In genomic region chr18:57337890-57338289, GRCh38 we compare ENCODE assay signal across 32 cellular contexts. TPM values are rescaled to one million over a fixed set of nuclear protein-coding genes. Genes with fewer than 3 reads are reported as not detected.
"Had no signal": no experiment of that assay in that cellular context is flagged by ENCODE, and none has a peak within 500 bp of the region (broad histone marks: within the 10 kb centered on the region; RNA-seq: fewer than 3 reads in every experiment).

No MANE protein-coding gene starts in this region.

- H3K9me3 ChIP-seq: colonic mucosa, gastroesophageal sphincter, heart left ventricle, lower lobe of right lung, ovary, psoas muscle, sigmoid colon, stomach, tibial artery had no signal

- H3K27ac ChIP-seq: colonic mucosa, epithelial cell of prostate, foreskin keratinocyte, gastroesophageal sphincter, heart left ventricle, hepatocyte, lower lobe of right lung, ovary, psoas muscle, sigmoid colon, stomach, tibial artery had no signal

- H3K79me2 ChIP-seq: hepatocyte had no signal

- ATAC-seq: esophagus mucosa; foreskin keratinocyte; gastroesophageal sphincter; heart left ventricle; left colon; left ventricle myocardium superior; natural killer cell; psoas muscle; right cardiac atrium; stimulated activated effector memory CD8-positive, alpha-beta T cell treated with anti-CD3 and anti-CD28 coated beads, Interleukin-12 subunit alpha, Interleukin-12 subunit beta, amount 100 ng/mL, for 72 hours had no signal

- H3K27me3 ChIP-seq: colonic mucosa, foreskin keratinocyte, ovary, sigmoid colon, tibial artery had no signal

- H3K36me3 ChIP-seq: colonic mucosa, gastroesophageal sphincter, heart left ventricle, lower lobe of right lung, ovary, sigmoid colon, stomach, tibial artery had no signal

- H2AFZ ChIP-seq: hepatocyte had no signal

- DNase-seq: colonic mucosa; effector CD8-positive, alpha-beta T cell; endodermal cell; foreskin keratinocyte; heart left ventricle; kidney; left colon; left ventricle myocardium superior; lower lobe of right lung; natural killer cell; occipital lobe; ovary; posterior cingulate gyrus; psoas muscle; right cardiac atrium; sigmoid colon; stimulated activated CD4-positive, alpha-beta T cell treated with anti-CD3 and anti-CD28 coated beads, Interleukin-2, amount 100 ng/mL, for 24 hours; stimulated activated CD4-positive, alpha-beta T cell treated with anti-CD3 and anti-CD28 coated beads, Interleukin-4, amount 100 ng/mL, for 24 hours; stimulated activated naive CD4-positive, alpha-beta T cell treated with Interleukin-2 at 50 U/mL for 16 hours; stomach; tibial artery had no signal

- H3K4me1 ChIP-seq: colonic mucosa, foreskin keratinocyte, gastroesophageal sphincter, heart left ventricle, lower lobe of right lung, sigmoid colon, stomach, tibial artery had no signal

- H3K4me2 ChIP-seq: hepatocyte had no signal

- H3K4me3 ChIP-seq: colonic mucosa, gastroesophageal sphincter, heart left ventricle, hepatocyte, lower lobe of right lung, ovary, psoas muscle, sigmoid colon, stomach, tibial artery had no signal

- FAIRE-seq: kidney had no signal

RNA-seq across cellular contexts. Expression of gene ST8SIA3, which starts 14.5 kb away (rescaled TPM):
- total RNA-seq: esophagus mucosa, fibroblast of lung, foreskin keratinocyte, kidney, left ventricle myocardium superior, lower lobe of right lung, mesenteric fat pad, mononuclear cell, natural killer cell, ovary, renal cortical epithelial cell, right cardiac atrium, skeletal muscle tissue, subcutaneous adipose tissue had no signal
- polyA plus RNA-seq: fibroblast of lung, foreskin keratinocyte, heart left ventricle, hepatocyte, ovary had no signal
